In genomic region chr1:208157769-208158168, GRCh38 we compare ENCODE assay signal across 18 cellular contexts.
A peak's percentile ranks its signal among the peaks of the same experiment; 100 is the strongest.
DNase-seq lines count a peak whose midpoint lies in the region; FAIRE-seq and TF ChIP-seq lines count a peak whose summit lies in the region.
"Had no signal": no experiment of that assay in that cellular context is flagged by ENCODE, and none has a peak within 500 bp of the region (broad histone marks: within the 10 kb centered on the region; RNA-seq: fewer than 3 reads in every experiment).

No MANE protein-coding gene starts in this region.

- H3K9me3 Mint-ChIP-seq in mesothelial cell of epicardium: no peaks in the 10 kb centered on the region
- H3K9me3 Mint-ChIP-seq in activated CD4-positive, alpha-beta memory T cell treated with anti-CD3 and anti-CD28 coated beads, Interleukin-2, amount 10 ng/mL, durations not matched to agents 7 days and 5 days: no peaks in the 10 kb centered on the region
- H3K9me3 Mint-ChIP-seq: CD14-positive monocyte, GM23338 had no signal

- H2BK20ac ChIP-seq in H1 (ENCODE audit: low read length): 0 out of 2 replicates have a peak overlapping the region, but pooled peaks have one; percentile 82

- peaks cover 2% of the 10 kb centered on the region for H3K27me3 Mint-ChIP-seq in mesothelial cell of epicardium (ENCODE audit: low read depth)
- H3K27me3 Mint-ChIP-seq in activated CD4-positive, alpha-beta memory T cell treated with anti-CD3 and anti-CD28 coated beads, Interleukin-2, amount 10 ng/mL, durations not matched to agents 7 days and 5 days: peaks cover 22% of the 10 kb centered on the region

- H2BK15ac ChIP-seq in H1 (ENCODE audit: low read length): peak overlapping the region; percentile 93; the same call in 1 of the 2 replicates

- 89% methylated on average over 2 of the region's 3 CpGs; no CpG with 5 or more reads in 1 of the 2 experiments for WGBS in H1 (ENCODE audit: extremely low coverage in 1 of 2, insufficient coverage in 1 of 2, insufficient read length in 1 of 2, insufficient replicate concordance in 2 of 2, low coverage in 1 of 2, low lambda C conversion rate in 2 of 2, missing lambda C conversion rate in 1 of 2), 2 experiments

- no peak overlapping the region for H3K14ac ChIP-seq in H1 (ENCODE audit: insufficient read length)

- H4K91ac ChIP-seq in H1 (replicated peaks; ENCODE audit: insufficient read length, low read length): no peak overlapping the region

- no peak for TF ChIP-seq EP300 in H1 (IDR thresholded peaks at IDR 0.05; ENCODE audit: borderline replicate concordance in 1 of 2, low read depth in 2 of 2, low read length in 2 of 2)

- no peak overlapping the region for H2BK5ac ChIP-seq in H1 (ENCODE audit: low read depth, low read length)

- H3K4me2 ChIP-seq in H1 (ENCODE audit: insufficient read depth in 1 of 2, low read depth in 2 of 2, low read length in 2 of 2): no peak overlapping the region
- H3K4me2 ChIP-seq: GM23338 had no signal

- no peak overlapping the region for H3K4me3 Mint-ChIP-seq in mesothelial cell of epicardium
- no peak overlapping the region for H3K4me3 Mint-ChIP-seq in activated CD4-positive, alpha-beta memory T cell treated with anti-CD3 and anti-CD28 coated beads, Interleukin-2, amount 10 ng/mL, durations not matched to agents 7 days and 5 days
- H3K4me3 Mint-ChIP-seq: CD14-positive monocyte, GM23338 had no signal

- H3K27me3 ChIP-seq in H1 (replicated peaks in 1 of 4; ENCODE audit: control insufficient read depth in 3 of 4, extremely low read depth in 1 of 4, insufficient read depth in 3 of 4, low read length in 3 of 4) (0 out of 7 replicates have a peak, but pooled peaks cover 0 to 4% (median 0%) of the 10 kb centered on the region in 4 experiments), tibial artery (no peaks in the 10 kb centered on the region)
- H3K27me3 ChIP-seq: SJSA1 had no signal

- no peaks in the 10 kb centered on the region for H3K36me3 ChIP-seq in H1 (ENCODE audit: control insufficient read depth in 2 of 4, insufficient read depth in 4 of 4, low read length in 3 of 4)
- H3K36me3 ChIP-seq in tibial artery: no peaks in the 10 kb centered on the region
- H3K36me3 ChIP-seq: SJSA1 had no signal

- H2AK5ac ChIP-seq in H1 (ENCODE audit: low read depth, low read length): no peak overlapping the region

- H3K4ac ChIP-seq in H1 (replicated peaks; ENCODE audit: insufficient read length, low read depth, low read length): no peak overlapping the region

- no peak overlapping the region for H3K56ac ChIP-seq in H1 (replicated peaks; ENCODE audit: insufficient read length, low read depth, low read length)

- TF ChIP-seq RAD21 in H1 (IDR thresholded peaks at IDR 0.05 in 1 of 2, conservative IDR thresholded peaks at IDR 0.05 in 1 of 2; ENCODE audit: low read depth in 2 of 2, low read length in 2 of 2): no peak

- no peak overlapping the region for H2BK120ac ChIP-seq in H1 (replicated peaks; ENCODE audit: low read depth, low read length)

- FAIRE-seq in H1 (lab: Jason Lieb, UNC): no peak

- H3K9me3 ChIP-seq in H1 (ENCODE audit: insufficient read depth in 2 of 2, low read depth in 1 of 2, low read length in 1 of 2) (no peaks in the 10 kb centered on the region), tibial artery (no peaks in the 10 kb centered on the region)
- H3K9me3 ChIP-seq: SJSA1 had no signal

- POLR2A ChIA-PET in H1 (lab: Charles Lee; ENCODE audit: partially characterized antibody): no interaction called here
- POLR2A ChIA-PET in activated CD4-positive, alpha-beta memory T cell treated with anti-CD3 and anti-CD28 coated beads, Interleukin-2, amount 10 ng/mL, durations not matched to agents 7 days and 5 days (lab: Charles Lee): no interaction called here

- H3K23ac ChIP-seq in H1 (ENCODE audit: insufficient read length): no peak overlapping the region

- no peak overlapping the region for H3K18ac ChIP-seq in H1 (ENCODE audit: extremely low read depth, low read length)

- TF ChIP-seq CTCF in VCaP (conservative IDR thresholded peaks at IDR 0.05) (no peak), H1 (IDR thresholded peaks at IDR 0.05; ENCODE audit: control extremely low read depth in 1 of 3, insufficient read depth in 1 of 3, low read depth in 1 of 3, low read length in 3 of 3) (no peak), mesothelial cell of epicardium (IDR thresholded peaks at IDR 0.05; ENCODE audit: unreplicated experiment) (no peak), tibial artery (IDR thresholded peaks at IDR 0.05) (no peak), GM20000 (IDR thresholded peaks at IDR 0.05; ENCODE audit: extremely low read depth, missing control alignments) (no peak)

- CTCF ChIA-PET in H1 (lab: Charles Lee; ENCODE audit: partially characterized antibody): interaction anchor here (0.9 to 6.4 kb wide), 8 partner anchors 9 to 290 kb away, joined by 3 to 29 read pairs (median 5); no protein-coding TSS in a partner anchor
- CTCF ChIA-PET in activated CD4-positive, alpha-beta memory T cell treated with anti-CD3 and anti-CD28 coated beads, Interleukin-2, amount 10 ng/mL, durations not matched to agents 7 days and 5 days (lab: Charles Lee): no interaction called here

- no peaks in the 10 kb centered on the region for H3K79me2 ChIP-seq in H1 (ENCODE audit: control insufficient read depth in 1 of 2, insufficient read depth in 2 of 2, low read length in 2 of 2)

- peak overlapping the region; percentile 84; the same call in 1 of the 2 replicates for H2BK12ac ChIP-seq in H1 (ENCODE audit: low read depth, low read length)

- no peak overlapping the region for H3K4me3 ChIP-seq in H1 (ENCODE audit: extremely low read depth in 1 of 4, insufficient read depth in 2 of 4, low read depth in 3 of 4, low read length in 4 of 4)
- H3K4me3 ChIP-seq in tibial artery: no peak overlapping the region
- H3K4me3 ChIP-seq: GM23338, SJSA1 had no signal

- peaks cover 73% of the 10 kb centered on the region for H3K4me1 Mint-ChIP-seq in mesothelial cell of epicardium
- H3K4me1 Mint-ChIP-seq in activated CD4-positive, alpha-beta memory T cell treated with anti-CD3 and anti-CD28 coated beads, Interleukin-2, amount 10 ng/mL, durations not matched to agents 7 days and 5 days: no peaks in the 10 kb centered on the region

- no peaks in the 10 kb centered on the region for H3K79me1 ChIP-seq in H1 (ENCODE audit: low read depth, low read length)

- no peaks in the 10 kb centered on the region for H4K20me1 ChIP-seq in H1 (replicated peaks in 1 of 2; ENCODE audit: control insufficient read depth in 1 of 2, insufficient read depth in 2 of 2, low read length in 2 of 2)

- peak overlapping the region; percentile 57; the same call in 1 of the 2 replicates for H3K27ac ChIP-seq in VCaP
- no peak overlapping the region for H3K27ac ChIP-seq in H1 (ENCODE audit: low read depth, low read length)
- peak overlapping the region; percentile 2 to 6 for H3K27ac ChIP-seq in tibial artery
- H3K27ac ChIP-seq: RWPE1, SJSA1 had no signal

- no peak overlapping the region for H4K8ac ChIP-seq in H1 (ENCODE audit: extremely low read depth, insufficient read depth, low read length)

- H3K36me3 Mint-ChIP-seq in mesothelial cell of epicardium: no peaks in the 10 kb centered on the region
- H3K36me3 Mint-ChIP-seq in activated CD4-positive, alpha-beta memory T cell treated with anti-CD3 and anti-CD28 coated beads, Interleukin-2, amount 10 ng/mL, durations not matched to agents 7 days and 5 days (ENCODE audit: low read depth): no peaks in the 10 kb centered on the region
- H3K36me3 Mint-ChIP-seq: CD14-positive monocyte had no signal

- H2AFZ ChIP-seq in H1 (ENCODE audit: low read length): no peak overlapping the region

- intact Hi-C loops in tibial artery (cut with DNase I; ENCODE audit: low total_unique reads): no loop called here

- H3K4me1 ChIP-seq in H1 (replicated peaks in 1 of 4; ENCODE audit: control insufficient read depth in 3 of 4, insufficient read depth in 4 of 4, low read length in 3 of 4) (peaks cover 4 to 22% (median 16%) of the 10 kb centered on the region in 4 experiments), tibial artery (peaks cover 0 to 58% (median 26%) of the 10 kb centered on the region in 4 donors)

- no peaks in the 10 kb centered on the region for H3K23me2 ChIP-seq in H1 (ENCODE audit: low read depth, low read length)

- no peak overlapping the region; a peak in 1 of 7 replicates for H3K9ac ChIP-seq in H1 (replicated peaks in 1 of 4; ENCODE audit: extremely low read depth in 1 of 4, low read depth in 3 of 4, low read length in 3 of 4)

- peak overlapping the region; percentile 1 for H3K27ac Mint-ChIP-seq in mesothelial cell of epicardium
- no peak overlapping the region for H3K27ac Mint-ChIP-seq in activated CD4-positive, alpha-beta memory T cell treated with anti-CD3 and anti-CD28 coated beads, Interleukin-2, amount 10 ng/mL, durations not matched to agents 7 days and 5 days
- H3K27ac Mint-ChIP-seq: CD14-positive monocyte, GM23338 had no signal

- DNase-seq in H1 (ENCODE audit: low read depth in 1 of 2, low spot score in 2 of 2): no peak
- no peak for DNase-seq in mesothelial cell of epicardium (ENCODE audit: low spot score in 2 of 2, unreplicated experiment in 2 of 2)
- peak in 1 of 2 donors; percentile 62 for DNase-seq in tibial artery
- no peak for DNase-seq in GM20000 (ENCODE audit: low spot score)
- DNase-seq in NCI-H526 treated with DMSO at 0.1 percent for 48 hours (lab: John Stamatoyannopoulos, UW): no peak
- no peak for DNase-seq in activated CD4-positive, alpha-beta memory T cell treated with anti-CD3 and anti-CD28 coated beads, Interleukin-2, amount 10 ng/mL, durations not matched to agents 7 days and 5 days
- DNase-seq: ACHN, AML-193, MV-4-11, NCI-H187 treated with DMSO at 0.1 percent for 48 hours, NCI-H446 treated with DMSO at 0.1 percent for 48 hours, NCI-H774, PC-3 had no signal

- H4K5ac ChIP-seq in H1 (ENCODE audit: insufficient read length, low read depth, low read length): no peak overlapping the region

- no peak for TF ChIP-seq POLR2A in H1 (IDR thresholded peaks at IDR 0.05; ENCODE audit: control extremely low read depth in 1 of 2, low read depth in 2 of 2, low read length in 2 of 2)

TF ChIP-seq in H1, 55 proteins besides CTCF, POLR2A, EP300 and RAD21:
- TF ChIP-seq NRF1 (IDR thresholded peaks at IDR 0.05; ENCODE audit: low read depth, low read length) (no peak), TBP (IDR thresholded peaks at IDR 0.05; ENCODE audit: low read depth, low read length) (no peak), RBBP5 (IDR thresholded peaks at IDR 0.05; ENCODE audit: borderline replicate concordance, low read depth, low read length) (no peak), EGR1 (IDR thresholded peaks at IDR 0.05; ENCODE audit: borderline replicate concordance, low read depth, low read length) (no peak), FOSL1 (IDR thresholded peaks at IDR 0.05; ENCODE audit: insufficient read depth, low read depth, low read length) (no peak)
